In genomic region chr11:59200421-59200746, GRCh38 we compare ENCODE assay signal across 20 cellular contexts. TPM values are rescaled to one million over a fixed set of nuclear protein-coding genes. Genes with fewer than 3 reads are reported as not detected.
DNase-seq lines count a peak whose midpoint lies in the region; ATAC-seq lines count a peak whose summit lies in the region.
"Had no signal": no experiment of that assay in that cellular context is flagged by ENCODE, and none has a peak within 500 bp of the region (broad histone marks: within the 10 kb centered on the region; RNA-seq: fewer than 3 reads in every experiment).

No MANE protein-coding gene starts in this region.

- no peak overlapping the region for H3K4me3 ChIP-seq in SJSA1
- H3K4me3 ChIP-seq: lung, tibial artery had no signal

- peak overlapping the region; percentile 84 for H3K27ac ChIP-seq in SJSA1
- H3K27ac ChIP-seq: foreskin keratinocyte, RWPE1 had no signal

- H3K4me1 ChIP-seq in SJSA1 (replicated peaks), result peaks cover 60% of the 10 kb centered on the region
- H3K4me1 ChIP-seq: foreskin keratinocyte had no signal

- peaks cover 8% of the 10 kb centered on the region for H3K4me1 Mint-ChIP-seq in stimulated activated effector memory CD8-positive, alpha-beta T cell treated with anti-CD3 and anti-CD28 coated beads, Interleukin-12 subunit alpha, Interleukin-12 subunit beta, amount 100 ng/mL, for 72 hours

- no peaks in the 10 kb centered on the region for H3K27me3 ChIP-seq in SJSA1 (replicated peaks)
- H3K27me3 ChIP-seq: foreskin keratinocyte, tibial artery had no signal

- no peaks in the 10 kb centered on the region for H3K9me3 Mint-ChIP-seq in stimulated activated effector memory CD8-positive, alpha-beta T cell treated with anti-CD3 and anti-CD28 coated beads, Interleukin-12 subunit alpha, Interleukin-12 subunit beta, amount 100 ng/mL, for 72 hours

- no peaks in the 10 kb centered on the region for H3K36me3 Mint-ChIP-seq in stimulated activated effector memory CD8-positive, alpha-beta T cell treated with anti-CD3 and anti-CD28 coated beads, Interleukin-12 subunit alpha, Interleukin-12 subunit beta, amount 100 ng/mL, for 72 hours
- H3K36me3 Mint-ChIP-seq: activated naive CD8-positive, alpha-beta T cell treated with anti-CD3 and anti-CD28 coated beads, Interleukin-2, amount 10 ng/mL, durations not matched to agents 7 days and 5 days had no signal

- peak; percentile 49 to 55 for ATAC-seq in activated CD4-positive, CD25-positive, alpha-beta regulatory T cell treated with anti-CD3 and anti-CD28 coated beads, Interleukin-2, amount 50 U/mL, for 24 hours
- ATAC-seq in GM19452 (IDR thresholded peaks at IDR 0.05; ENCODE audit: unreplicated experiment), result peak; percentile 44
- ATAC-seq in stimulated activated effector memory CD8-positive, alpha-beta T cell treated with anti-CD3 and anti-CD28 coated beads, Interleukin-12 subunit alpha, Interleukin-12 subunit beta, amount 100 ng/mL, for 72 hours, result peak; percentile 28
- no peak for ATAC-seq in GM21529 (IDR thresholded peaks at IDR 0.05; ENCODE audit: unreplicated experiment)
- ATAC-seq: foreskin keratinocyte had no signal

- no peak overlapping the region for H3K27ac Mint-ChIP-seq in stimulated activated effector memory CD8-positive, alpha-beta T cell treated with anti-CD3 and anti-CD28 coated beads, Interleukin-12 subunit alpha, Interleukin-12 subunit beta, amount 100 ng/mL, for 72 hours
- H3K27ac Mint-ChIP-seq: activated naive CD8-positive, alpha-beta T cell treated with anti-CD3 and anti-CD28 coated beads, Interleukin-2, amount 10 ng/mL, durations not matched to agents 7 days and 5 days had no signal

- H3K4me3 Mint-ChIP-seq in stimulated activated effector memory CD8-positive, alpha-beta T cell treated with anti-CD3 and anti-CD28 coated beads, Interleukin-12 subunit alpha, Interleukin-12 subunit beta, amount 100 ng/mL, for 72 hours, result no peak overlapping the region
- H3K4me3 Mint-ChIP-seq: activated naive CD8-positive, alpha-beta T cell treated with anti-CD3 and anti-CD28 coated beads, Interleukin-2, amount 10 ng/mL, durations not matched to agents 7 days and 5 days had no signal

- DNase-seq in activated CD4-positive, CD25-positive, alpha-beta regulatory T cell treated with anti-CD3 and anti-CD28 coated beads, Interleukin-2, amount 50 U/mL, for 72 hours, result no peak
- DNase-seq in SJSA1 (ENCODE audit: low read depth in 1 of 2, low spot score in 2 of 2), result no peak
- no peak for DNase-seq in stimulated activated effector memory CD8-positive, alpha-beta T cell treated with anti-CD3 and anti-CD28 coated beads, Interleukin-12 subunit alpha, Interleukin-12 subunit beta, amount 100 ng/mL, for 72 hours (ENCODE audit: low spot score in 2 of 2)
- no peak for DNase-seq in NOMO-1 treated with dmso at 0.1 percent for 144 hours (lab: John Stamatoyannopoulos, UW; ENCODE audit: unreplicated experiment)
- no peak for DNase-seq in NCI-H82 (lab: John Stamatoyannopoulos, UW)
- DNase-seq: ACHN; activated CD4-positive, CD25-positive, alpha-beta regulatory T cell; activated naive CD8-positive, alpha-beta T cell treated with anti-CD3 and anti-CD28 coated beads, Interleukin-2, amount 10 ng/mL, durations not matched to agents 7 days and 5 days; activated T-cell treated with anti-CD3 and anti-CD28 coated beads, Interleukin-2, amount 50 U/mL, for 1 hour; COR-L47; foreskin keratinocyte; NCI-H2081 treated with DMSO at 0.1 percent for 48 hours; tibial artery had no signal

- H3K9me3 ChIP-seq in SJSA1 (replicated peaks), result no peaks in the 10 kb centered on the region
- H3K9me3 ChIP-seq: tibial artery had no signal

- H3K36me3 ChIP-seq in SJSA1, result peaks cover 64% of the 10 kb centered on the region

RNA-seq across cellular contexts. Expression of gene MPEG1, which starts 12.3 kb away (rescaled TPM):
- not detected in 2 replicates for total RNA-seq in SJSA1 (2014; rRNA removed; shearing (Covaris generic))
- total RNA-seq: foreskin keratinocyte; HT-29; T-helper 1 cell treated with Interleukin-12 subunit alpha and Interleukin-12 subunit beta and Interleukin-4 antibody, amounts not matched to agents 30 ng/mL and 1 ng/mL, for 36 hours had no signal

RNA-seq across cellular contexts. Expression of gene DTX4, which starts 28.5 kb away (rescaled TPM):
- total RNA-seq in SJSA1 (2014; rRNA removed; shearing (Covaris generic)), result 4.1 and 7.6 TPM in 2 replicates

RNA-seq across cellular contexts. Expression of gene FAM111A, which starts 57.7 kb away (rescaled TPM):
- 70.0 and 108 TPM in 2 replicates for total RNA-seq in SJSA1 (2014; rRNA removed; shearing (Covaris generic))
